24 cellular contexts compared by ENCODE assay signal in the genomic region with DNA sequence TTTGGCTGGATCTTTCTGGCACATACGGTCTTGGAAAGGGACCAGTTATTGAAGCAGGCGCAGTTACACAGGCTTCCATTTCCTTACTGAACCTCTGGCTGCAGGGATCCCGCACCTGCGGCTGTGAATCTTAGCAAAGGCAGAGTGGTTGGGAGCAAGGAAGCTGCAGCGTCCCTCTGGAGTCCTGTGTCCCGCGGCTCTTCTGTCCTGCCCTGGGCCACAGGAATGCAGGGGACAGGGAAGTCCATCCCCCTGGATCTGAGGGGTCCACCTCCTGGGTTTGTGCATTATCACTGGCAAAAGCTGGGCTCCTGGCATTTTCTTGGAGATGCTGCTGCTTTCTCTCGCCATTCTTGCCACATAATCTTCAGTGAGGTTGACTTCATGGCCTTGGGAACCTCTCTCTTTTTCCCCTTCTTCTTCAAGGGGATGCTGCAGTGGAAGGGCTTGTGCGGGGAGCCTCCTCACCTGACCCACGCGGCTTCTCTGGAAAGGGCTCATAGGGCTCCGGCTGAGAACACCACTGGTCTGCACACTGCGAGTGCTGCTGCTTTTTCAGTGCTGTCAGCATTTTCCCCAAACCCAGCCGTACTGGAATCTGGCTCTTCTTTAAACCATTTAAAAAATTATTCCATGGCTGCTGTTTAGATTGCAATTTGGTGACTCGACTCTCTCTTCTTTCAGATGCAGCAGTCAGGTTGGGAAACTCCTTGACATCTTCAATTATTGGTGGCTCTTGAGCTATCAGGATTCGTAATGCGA.
"Had no signal": no experiment of that assay in that cellular context is flagged by ENCODE, and none has a peak within 500 bp of the region (broad histone marks: within the 10 kb centered on the region; RNA-seq: fewer than 3 reads in every experiment).

No MANE protein-coding gene starts in this region.

- FAIRE-seq: colon, keratinocyte, urothelium cell line had no signal

- H3K27ac ChIP-seq: epithelial cell of prostate, esophagus muscularis mucosa, gastroesophageal sphincter, left ventricle myocardium inferior, lower lobe of right lung, psoas muscle, stomach, thoracic aorta, transverse colon had no signal

- ATAC-seq: effector memory CD8-positive, alpha-beta T cell; gastroesophageal sphincter; natural killer cell; psoas muscle; sciatic nerve had no signal

- H3K27me3 ChIP-seq: esophagus muscularis mucosa, gastroesophageal sphincter, stomach, transverse colon had no signal

- H3K9me3 ChIP-seq: esophagus muscularis mucosa, gastroesophageal sphincter, lower lobe of right lung, psoas muscle, stomach, thoracic aorta, transverse colon had no signal

- H3K4me1 ChIP-seq: esophagus muscularis mucosa, gastroesophageal sphincter, left ventricle myocardium inferior, lower lobe of right lung, psoas muscle, stomach, transverse colon had no signal

- H3K4me3 ChIP-seq: esophagus muscularis mucosa, gastroesophageal sphincter, left ventricle myocardium inferior, lower lobe of right lung, psoas muscle, stomach, thoracic aorta, transverse colon had no signal

- DNase-seq: effector memory CD8-positive, alpha-beta T cell; foreskin fibroblast; glutamatergic neuron; immature natural killer cell; left ventricle myocardium inferior; lower lobe of right lung; natural killer cell; occipital lobe; psoas muscle; retina; stimulated activated CD4-positive, alpha-beta T cell treated with anti-CD3 and anti-CD28 coated beads, Interleukin-2, amount 100 ng/mL, for 24 hours; stimulated activated CD4-positive, alpha-beta T cell treated with anti-CD3 and anti-CD28 coated beads, Interleukin-4, amount 100 ng/mL, for 4 hours; stimulated activated naive CD4-positive, alpha-beta T cell; stomach; substantia nigra; transverse colon had no signal

- H3K36me3 ChIP-seq: esophagus muscularis mucosa, gastroesophageal sphincter, left ventricle myocardium inferior, lower lobe of right lung, stomach, thoracic aorta, transverse colon had no signal
